ENCODE assay signal across 2 cellular contexts in the genomic region with DNA sequence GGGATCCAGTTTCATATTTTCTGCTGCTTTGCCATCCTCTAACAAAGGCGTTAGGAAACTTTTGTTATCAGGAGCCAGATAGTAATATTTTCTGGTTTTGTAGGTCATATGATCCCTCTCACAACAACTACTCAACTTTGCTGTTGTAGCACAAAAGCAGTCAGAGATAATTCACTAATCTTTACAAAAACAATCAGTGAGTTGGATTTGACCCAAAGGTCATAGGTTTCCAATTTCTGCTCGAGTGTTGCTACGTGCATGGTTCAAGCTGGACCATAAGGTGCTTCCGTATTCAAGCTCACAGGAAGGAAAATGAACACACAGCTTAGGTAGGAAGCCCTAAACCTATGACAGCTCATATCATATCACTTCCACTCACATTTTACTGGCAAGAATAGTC.
A peak's percentile ranks its signal among the peaks of the same experiment; 100 is the strongest.
TF ChIP-seq lines count a peak whose summit lies in the region.

No MANE protein-coding gene starts in this region.

TF ChIP-seq in HEK293, 187 proteins besides CTCF, POLR2A, EP300 and RAD21 (continued from another document):
- TF ChIP-seq, protein P1, sequence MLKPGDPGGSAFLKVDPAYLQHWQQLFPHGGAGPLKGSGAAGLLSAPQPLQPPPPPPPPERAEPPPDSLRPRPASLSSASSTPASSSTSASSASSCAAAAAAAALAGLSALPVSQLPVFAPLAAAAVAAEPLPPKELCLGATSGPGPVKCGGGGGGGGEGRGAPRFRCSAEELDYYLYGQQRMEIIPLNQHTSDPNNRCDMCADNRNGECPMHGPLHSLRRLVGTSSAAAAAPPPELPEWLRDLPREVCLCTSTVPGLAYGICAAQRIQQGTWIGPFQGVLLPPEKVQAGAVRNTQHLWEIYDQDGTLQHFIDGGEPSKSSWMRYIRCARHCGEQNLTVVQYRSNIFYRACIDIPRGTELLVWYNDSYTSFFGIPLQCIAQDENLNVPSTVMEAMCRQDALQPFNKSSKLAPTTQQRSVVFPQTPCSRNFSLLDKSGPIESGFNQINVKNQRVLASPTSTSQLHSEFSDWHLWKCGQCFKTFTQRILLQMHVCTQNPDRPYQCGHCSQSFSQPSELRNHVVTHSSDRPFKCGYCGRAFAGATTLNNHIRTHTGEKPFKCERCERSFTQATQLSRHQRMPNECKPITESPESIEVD (tag by site-specific recombination; IDR thresholded peaks at IDR 0.05), result peak; percentile 57; the same call in 1 of the 2 replicates
- TF ChIP-seq TRIM28 (IDR thresholded peaks at IDR 0.05; ENCODE audit: borderline replicate concordance, low read length) (peak; percentile 68; the same call in 1 of the 2 replicates), SETDB1 (IDR thresholded peaks at IDR 0.05; ENCODE audit: insufficient read length, low read length) (peak; percentile 5), ZNF596 (tag by site-specific recombination; IDR thresholded peaks at IDR 0.05) (no peak), ZBTB44 (tag by site-specific recombination; IDR thresholded peaks at IDR 0.05) (no peak), FEZF1 (tag by site-specific recombination; IDR thresholded peaks at IDR 0.05) (peak; percentile 38; the same call in 1 of the 2 replicates)
- TF ChIP-seq, protein P2, sequence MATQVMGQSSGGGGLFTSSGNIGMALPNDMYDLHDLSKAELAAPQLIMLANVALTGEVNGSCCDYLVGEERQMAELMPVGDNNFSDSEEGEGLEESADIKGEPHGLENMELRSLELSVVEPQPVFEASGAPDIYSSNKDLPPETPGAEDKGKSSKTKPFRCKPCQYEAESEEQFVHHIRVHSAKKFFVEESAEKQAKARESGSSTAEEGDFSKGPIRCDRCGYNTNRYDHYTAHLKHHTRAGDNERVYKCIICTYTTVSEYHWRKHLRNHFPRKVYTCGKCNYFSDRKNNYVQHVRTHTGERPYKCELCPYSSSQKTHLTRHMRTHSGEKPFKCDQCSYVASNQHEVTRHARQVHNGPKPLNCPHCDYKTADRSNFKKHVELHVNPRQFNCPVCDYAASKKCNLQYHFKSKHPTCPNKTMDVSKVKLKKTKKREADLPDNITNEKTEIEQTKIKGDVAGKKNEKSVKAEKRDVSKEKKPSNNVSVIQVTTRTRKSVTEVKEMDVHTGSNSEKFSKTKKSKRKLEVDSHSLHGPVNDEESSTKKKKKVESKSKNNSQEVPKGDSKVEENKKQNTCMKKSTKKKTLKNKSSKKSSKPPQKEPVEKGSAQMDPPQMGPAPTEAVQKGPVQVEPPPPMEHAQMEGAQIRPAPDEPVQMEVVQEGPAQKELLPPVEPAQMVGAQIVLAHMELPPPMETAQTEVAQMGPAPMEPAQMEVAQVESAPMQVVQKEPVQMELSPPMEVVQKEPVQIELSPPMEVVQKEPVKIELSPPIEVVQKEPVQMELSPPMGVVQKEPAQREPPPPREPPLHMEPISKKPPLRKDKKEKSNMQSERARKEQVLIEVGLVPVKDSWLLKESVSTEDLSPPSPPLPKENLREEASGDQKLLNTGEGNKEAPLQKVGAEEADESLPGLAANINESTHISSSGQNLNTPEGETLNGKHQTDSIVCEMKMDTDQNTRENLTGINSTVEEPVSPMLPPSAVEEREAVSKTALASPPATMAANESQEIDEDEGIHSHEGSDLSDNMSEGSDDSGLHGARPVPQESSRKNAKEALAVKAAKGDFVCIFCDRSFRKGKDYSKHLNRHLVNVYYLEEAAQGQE (tag by site-specific recombination; IDR thresholded peaks at IDR 0.05), result no peak
TF ChIP-seq in HEK293: peak in this region for 4.

TF ChIP-seq in GM12878, 131 proteins besides CTCF, POLR2A, EP300 and RAD21 (continued from another document):
- no peak for TF ChIP-seq FOS (IDR thresholded peaks at IDR 0.05; ENCODE audit: borderline replicate concordance, extremely low read depth, insufficient read length)
- no peak for TF ChIP-seq TCF7 (IDR thresholded peaks at IDR 0.05; ENCODE audit: borderline replicate concordance)
- no peak for TF ChIP-seq CBX3 (IDR thresholded peaks at IDR 0.05; ENCODE audit: borderline replicate concordance, low read depth)
- no peak for TF ChIP-seq KLF5 (IDR thresholded peaks at IDR 0.05; ENCODE audit: partially characterized antibody)
- TF ChIP-seq SUPT20H (IDR thresholded peaks at IDR 0.05; ENCODE audit: borderline replicate concordance, control insufficient read depth, low read depth, low read length), result no peak
- no peak for TF ChIP-seq TCF12 (IDR thresholded peaks at IDR 0.05; ENCODE audit: low read depth, low read length)
- TF ChIP-seq JUNB (IDR thresholded peaks at IDR 0.05), result no peak
